In the genomic region with DNA sequence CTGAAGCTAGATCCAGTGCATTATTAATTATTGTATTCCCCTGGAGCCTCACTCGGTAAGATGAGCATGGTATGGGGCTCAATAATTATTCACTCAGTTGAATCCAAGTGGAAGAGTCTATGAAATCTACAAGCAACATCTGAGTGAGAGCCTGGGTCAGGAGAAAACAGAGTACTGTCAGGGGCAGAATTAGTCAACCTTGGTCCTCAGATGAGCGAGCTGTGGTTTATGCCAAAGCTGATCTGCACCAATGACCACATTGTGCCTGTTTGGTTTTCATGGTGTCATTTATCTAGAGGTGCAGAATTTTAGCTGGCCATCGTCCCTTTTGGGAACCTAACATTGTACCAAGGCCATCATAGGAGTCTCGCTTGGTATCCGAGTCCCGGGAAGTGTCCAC, we compare ENCODE assay signal across 11 cellular contexts.
DNase-seq lines count a peak whose midpoint lies in the region; ATAC-seq and TF ChIP-seq lines count a peak whose summit lies in the region.
"Had no signal": no experiment of that assay in that cellular context is flagged by ENCODE, and none has a peak within 500 bp of the region (broad histone marks: within the 10 kb centered on the region; RNA-seq: fewer than 3 reads in every experiment).

No MANE protein-coding gene starts in this region.

- no peaks in the 10 kb centered on the region for H3K4me1 Mint-ChIP-seq in activated CD4-positive, alpha-beta T cell treated with anti-CD3 and anti-CD28 coated beads for 36 hours
- H3K4me1 Mint-ChIP-seq in brain = peaks cover 34% of the 10 kb centered on the region
- H3K4me1 Mint-ChIP-seq in stimulated activated naive B cell treated with anti-CD40 and anti-IgM and Interleukin-4, amounts not matched to agents 10 μg/mL and 1 μg/mL and 100 μg/mL, for 72 hours = peaks cover 12 to 24% of the 10 kb centered on the region in 2 donors

- peak; percentile 11 for DNase-seq in activated CD4-positive, alpha-beta T cell treated with anti-CD3 and anti-CD28 coated beads for 36 hours
- DNase-seq in activated CD4-positive, alpha-beta T cell treated with anti-CD3 and anti-CD28 coated beads for 48 hours = no peak
- peak; percentile 11 for DNase-seq in stimulated activated naive B cell treated with anti-CD40 and anti-IgM and Interleukin-4, amounts not matched to agents 10 μg/mL and 1 μg/mL and 100 μg/mL, for 72 hours
- DNase-seq in posterior vena cava (ENCODE audit: low spot score) (no peak), GOT3 (lab: John Stamatoyannopoulos, UW) (no peak)
- DNase-seq in stimulated activated CD8-positive, alpha-beta memory T cell treated with anti-CD3 and anti-CD28 coated beads, Interleukin-4, amount 100 ng/mL, for 48 hours = no peak
- DNase-seq: activated CD8-positive, alpha-beta memory T cell treated with anti-CD3 and anti-CD28 coated beads, Interleukin-2, amount 50 U/mL, for 48 hours; Kasumi-1; RPMI8226 had no signal

- CTCF ChIA-PET in activated CD4-positive, alpha-beta T cell treated with anti-CD3 and anti-CD28 coated beads for 36 hours (lab: Charles Lee) = no interaction called here

- TF ChIP-seq CTCF in brain (conservative IDR thresholded peaks at IDR 0.05) = no peak

- intact Hi-C loops in activated CD4-positive, alpha-beta T cell treated with anti-CD3 and anti-CD28 coated beads for 36 hours (cut with DNase I, micrococcal nuclease) = no loop called here
- intact Hi-C loops in posterior vena cava (cut with DNase I) = no loop called here

- peaks cover 2% of the 10 kb centered on the region for H3K27me3 Mint-ChIP-seq in activated CD4-positive, alpha-beta T cell treated with anti-CD3 and anti-CD28 coated beads for 36 hours
- peaks cover 19% of the 10 kb centered on the region for H3K27me3 Mint-ChIP-seq in brain
- peaks cover 0 to 6% of the 10 kb centered on the region in 2 donors for H3K27me3 Mint-ChIP-seq in stimulated activated naive B cell treated with anti-CD40 and anti-IgM and Interleukin-4, amounts not matched to agents 10 μg/mL and 1 μg/mL and 100 μg/mL, for 72 hours

- ATAC-seq in activated CD4-positive, alpha-beta T cell treated with anti-CD3 and anti-CD28 coated beads for 36 hours = peak; percentile 26
- ATAC-seq in HG03066 (IDR thresholded peaks at IDR 0.05; ENCODE audit: low read depth, unreplicated experiment) = peak; percentile 66
- ATAC-seq in stimulated activated naive B cell treated with anti-CD40 and anti-IgM and Interleukin-4, amounts not matched to agents 10 μg/mL and 1 μg/mL and 100 μg/mL, for 72 hours (replicated peaks) = peak; percentile 87 to 98

- POLR2A ChIA-PET in activated CD4-positive, alpha-beta T cell treated with anti-CD3 and anti-CD28 coated beads for 36 hours (lab: Charles Lee) = no interaction called here

- H3K36me3 Mint-ChIP-seq in activated CD4-positive, alpha-beta T cell treated with anti-CD3 and anti-CD28 coated beads for 36 hours (ENCODE audit: low read depth) = no peaks in the 10 kb centered on the region
- no peaks in the 10 kb centered on the region for H3K36me3 Mint-ChIP-seq in brain
- peaks cover 5 to 13% of the 10 kb centered on the region in 2 donors for H3K36me3 Mint-ChIP-seq in stimulated activated naive B cell treated with anti-CD40 and anti-IgM and Interleukin-4, amounts not matched to agents 10 μg/mL and 1 μg/mL and 100 μg/mL, for 72 hours

- H3K4me3 Mint-ChIP-seq in activated CD4-positive, alpha-beta T cell treated with anti-CD3 and anti-CD28 coated beads for 36 hours = no peak overlapping the region
- H3K4me3 Mint-ChIP-seq in brain = peak overlapping the region in 1 of 5 experiments; percentile 10
- H3K4me3 Mint-ChIP-seq in stimulated activated naive B cell treated with anti-CD40 and anti-IgM and Interleukin-4, amounts not matched to agents 10 μg/mL and 1 μg/mL and 100 μg/mL, for 72 hours = no peak overlapping the region

- peaks cover 5% of the 10 kb centered on the region for H3K9me3 Mint-ChIP-seq in activated CD4-positive, alpha-beta T cell treated with anti-CD3 and anti-CD28 coated beads for 36 hours (ENCODE audit: low read depth)
- peaks cover 2 to 22% (median 12%) of the 10 kb centered on the region in 5 experiments for H3K9me3 Mint-ChIP-seq in brain
- peaks cover 10 to 13% of the 10 kb centered on the region in 2 donors for H3K9me3 Mint-ChIP-seq in stimulated activated naive B cell treated with anti-CD40 and anti-IgM and Interleukin-4, amounts not matched to agents 10 μg/mL and 1 μg/mL and 100 μg/mL, for 72 hours

- H3K27ac Mint-ChIP-seq in activated CD4-positive, alpha-beta T cell treated with anti-CD3 and anti-CD28 coated beads for 36 hours = no peak overlapping the region
- peak overlapping the region; percentile 16 to 84 (median 22) for H3K27ac Mint-ChIP-seq in brain
- no peak overlapping the region for H3K27ac Mint-ChIP-seq in stimulated activated naive B cell treated with anti-CD40 and anti-IgM and Interleukin-4, amounts not matched to agents 10 μg/mL and 1 μg/mL and 100 μg/mL, for 72 hours

Comparison
In these comparisons a context has a peak if more than half of its experiments do, and no peak if none do; other contexts are left out.
1. DNase-seq: peak in activated CD4-positive, alpha-beta T cell treated with anti-CD3 and anti-CD28 coated beads for 36 hours (single experiment) and stimulated activated naive B cell treated with anti-CD40 and anti-IgM and Interleukin-4, amounts not matched to agents 10 μg/mL and 1 μg/mL and 100 μg/mL, for 72 hours (single experiment); none in activated CD4-positive, alpha-beta T cell treated with anti-CD3 and anti-CD28 coated beads for 48 hours (single experiment), posterior vena cava (single experiment), GOT3 (single experiment) and stimulated activated CD8-positive, alpha-beta memory T cell treated with anti-CD3 and anti-CD28 coated beads, Interleukin-4, amount 100 ng/mL, for 48 hours (single experiment).
2. ATAC-seq: peak in every context shown above with its lines; median percentile 92 in stimulated activated naive B cell treated with anti-CD40 and anti-IgM and Interleukin-4, amounts not matched to agents 10 μg/mL and 1 μg/mL and 100 μg/mL, for 72 hours; 66 in HG03066; 26 in activated CD4-positive, alpha-beta T cell treated with anti-CD3 and anti-CD28 coated beads for 36 hours.
3. H3K27ac Mint-ChIP-seq: peak in brain (5 of 5); none in activated CD4-positive, alpha-beta T cell treated with anti-CD3 and anti-CD28 coated beads for 36 hours (single experiment) and stimulated activated naive B cell treated with anti-CD40 and anti-IgM and Interleukin-4, amounts not matched to agents 10 μg/mL and 1 μg/mL and 100 μg/mL, for 72 hours (single experiment).